8 cellular contexts compared by ENCODE assay signal in genomic region chr17:64927444-64927843, GRCh38. TPM values are rescaled to one million over a fixed set of nuclear protein-coding genes. Genes with fewer than 3 reads are reported as not detected.
A peak's percentile ranks its signal among the peaks of the same experiment; 100 is the strongest.
DNase-seq lines count a peak whose midpoint lies in the region; ATAC-seq and TF ChIP-seq lines count a peak whose summit lies in the region.
"Not testable (repeated sequence)": the region's sequence is repeated elsewhere in the genome, so short reads cannot be mapped to it uniquely, and the experiment has no call there.

No MANE protein-coding gene starts in this region.

- WGBS in ovary, 3 donors = 0 to 2% (median 0%) methylated on average over 2 of the region's 2 CpGs

- not testable (repeated sequence) for H3K4me1 ChIP-seq in ovary (ENCODE audit: insufficient read depth)

- not testable (repeated sequence) for H3K27me3 ChIP-seq in GM06990 (replicated peaks; ENCODE audit: control insufficient read depth, insufficient read depth, low read length); ovary

- intact Hi-C loops in Right ventricle myocardium inferior (cut with DNase I) = loop anchor here (10.0 kb wide), 1 partner anchor 267 kb away; no protein-coding TSS in a partner anchor
- intact Hi-C loops in ovary (cut with DNase I) = loop anchor here in 1 of 4 donors (10.0 kb wide), 1 partner anchor 267 kb away; no protein-coding TSS in a partner anchor

- H3K27ac ChIP-seq in ovary = not testable (repeated sequence)

- not testable (repeated sequence) for H3K9me3 ChIP-seq in ovary

- not testable (repeated sequence) for DNase-seq in GM06990 (ENCODE audit: extremely low read depth, insufficient read length); Right ventricle myocardium inferior (ENCODE audit: missing footprints)
- DNase-seq in NCI-H345 treated with DMSO at 0.1 percent for 48 hours (lab: John Stamatoyannopoulos, UW; ENCODE audit: unreplicated experiment) = peak; percentile 43
- peak; percentile 31 for DNase-seq in T1000 (lab: John Stamatoyannopoulos, UW)
- peak; percentile 60 for DNase-seq in amniotic epithelial cell (ENCODE audit: low read depth)
- peak in 2 of 5 donors; percentile 28 to 68 for DNase-seq in ovary
- peak; percentile 65 for DNase-seq in ureter (ENCODE audit: low spot score)

- not testable (repeated sequence) for TF ChIP-seq EP300 in ovary (IDR thresholded peaks at IDR 0.05)

- not testable (repeated sequence) for H3K36me3 ChIP-seq in GM06990 (ENCODE audit: control insufficient read depth, insufficient read depth, low read length); ovary

- TF ChIP-seq POLR2A in ovary (IDR thresholded peaks at IDR 0.05) = not testable (repeated sequence)

- ATAC-seq in HG03280 (IDR thresholded peaks at IDR 0.05; ENCODE audit: unreplicated experiment) = peak; percentile 60
- peak; percentile 74 for ATAC-seq in Right ventricle myocardium inferior

- H3K4me3 ChIP-seq in GM06990 (replicated peaks; ENCODE audit: low read depth, low read length); ovary: not testable (repeated sequence)

- TF ChIP-seq CTCF in GM06990 (IDR thresholded peaks at IDR 0.05; ENCODE audit: insufficient read depth, low read length, poor library complexity, severe bottlenecking) (peak; percentile 35), ovary (IDR thresholded peaks at IDR 0.05) (peak; percentile 20 to 76 (median 75))

RNA-seq across cellular contexts. Expression of gene LRRC37A3, which starts 8.2 kb away (rescaled TPM):
- total RNA-seq in Right ventricle myocardium inferior (1.4 TPM), ovary (10 to 100 TPM in 6 of 7 donors, 1 to 10 TPM in 1; 8.9 to 23.4 (median 10.9) TPM), ureter (30.3 TPM)
- polyA plus RNA-seq in ovary = 1 to 10 TPM; 2.5 to 7.1 TPM
